In genomic region chr4:60403986-60404385, GRCh38 we compare ENCODE assay signal across 29 cellular contexts.
"Had no signal": no experiment of that assay in that cellular context is flagged by ENCODE, and none has a peak within 500 bp of the region (broad histone marks: within the 10 kb centered on the region; RNA-seq: fewer than 3 reads in every experiment).

No MANE protein-coding gene starts in this region.

- H3K27me3 ChIP-seq: ascending aorta, breast epithelium had no signal

- H3K4me3 Mint-ChIP-seq: activated CD8-positive, alpha-beta T cell treated with anti-CD3 and anti-CD28 coated beads, Interleukin-2, amount 10 ng/mL, durations not matched to agents 7 days and 5 days; activated naive CD4-positive, alpha-beta T cell treated with anti-CD3 and anti-CD28 coated beads, Interleukin-2, amount 50 U/mL, for 24 hours; activated naive CD8-positive, alpha-beta T cell treated with anti-CD3 and anti-CD28 coated beads, Interleukin-2, amount 10 ng/mL, durations not matched to agents 7 days and 5 days; activated T-cell treated with anti-CD3 and anti-CD28 coated beads, Interleukin-2, amount 50 U/mL, for 24 hours had no signal

- H3K4me1 Mint-ChIP-seq: activated naive CD4-positive, alpha-beta T cell treated with anti-CD3 and anti-CD28 coated beads, Interleukin-2, amount 50 U/mL, for 24 hours; activated naive CD8-positive, alpha-beta T cell treated with anti-CD3 and anti-CD28 coated beads, Interleukin-2, amount 10 ng/mL, durations not matched to agents 7 days and 5 days had no signal

- H3K27me3 Mint-ChIP-seq: activated naive CD4-positive, alpha-beta T cell treated with anti-CD3 and anti-CD28 coated beads, Interleukin-2, amount 50 U/mL, for 24 hours; activated naive CD8-positive, alpha-beta T cell treated with anti-CD3 and anti-CD28 coated beads, Interleukin-2, amount 10 ng/mL, durations not matched to agents 7 days and 5 days; activated T-cell treated with anti-CD3 and anti-CD28 coated beads, Interleukin-2, amount 50 U/mL, for 24 hours had no signal

- H3K36me3 ChIP-seq: ascending aorta, breast epithelium had no signal

- ATAC-seq: activated CD8-positive, alpha-beta T cell treated with anti-CD3 and anti-CD28 coated beads, Interleukin-2, amount 10 ng/mL, durations not matched to agents 7 days and 5 days had no signal

- DNase-seq: activated CD4-positive, alpha-beta T cell treated with anti-CD3 and anti-CD28 coated beads for 1 hour; activated CD4-positive, alpha-beta T cell treated with anti-CD3 and anti-CD28 coated beads for 48 hours; activated CD4-positive, alpha-beta T cell treated with anti-CD3 and anti-CD28 coated beads, Interleukin-2, amount 50 U/mL, for 48 hours; activated CD4-positive, CD25-positive, alpha-beta regulatory T cell; activated CD8-positive, alpha-beta T cell treated with anti-CD3 and anti-CD28 coated beads, Interleukin-2, amount 10 ng/mL, durations not matched to agents 7 days and 5 days; activated gamma-delta T cell; activated naive CD4-positive, alpha-beta T cell treated with Interleukin-2 at 50 U/mL for 16 hours; activated naive CD8-positive, alpha-beta T cell treated with anti-CD3 and anti-CD28 coated beads, Interleukin-2, amount 10 ng/mL, durations not matched to agents 7 days and 5 days; activated T-cell treated with anti-CD3 and anti-CD28 coated beads, Interleukin-2, amount 50 U/mL, for 24 hours; amygdala; Karpas-422; NCI-H1105; NCI-H1417 treated with DMSO at 0.1 percent for 48 hours; NCI-H187 treated with DMSO at 0.1 percent for 48 hours; NCI-H2081 treated with DMSO at 0.1 percent for 48 hours; NCI-H510A; NCI-H526; NCI-H748 treated with DMSO at 0.1 percent for 48 hours; NK-92 treated with Interleukin-12 subunit alpha and Interleukin-12 subunit beta, amount 100 ng/mL, for 24 hours; Right ventricle myocardium superior; SW 1271; T-helper 1 cell; T-helper 2 cell; T-helper 9 cell had no signal

- H3K27ac ChIP-seq: ascending aorta, breast epithelium, VCaP had no signal

- H3K27ac Mint-ChIP-seq: activated CD8-positive, alpha-beta T cell treated with anti-CD3 and anti-CD28 coated beads, Interleukin-2, amount 10 ng/mL, durations not matched to agents 7 days and 5 days; activated naive CD4-positive, alpha-beta T cell treated with anti-CD3 and anti-CD28 coated beads, Interleukin-2, amount 50 U/mL, for 24 hours; activated naive CD8-positive, alpha-beta T cell treated with anti-CD3 and anti-CD28 coated beads, Interleukin-2, amount 10 ng/mL, durations not matched to agents 7 days and 5 days; activated T-cell treated with anti-CD3 and anti-CD28 coated beads, Interleukin-2, amount 50 U/mL, for 24 hours; activated T-helper 2 cell treated with anti-CD3 and anti-CD28 coated beads, Interferon-gamma antibody, Interleukin-2, Interleukin-4, amounts not matched to agents 10 μg/mL and 5 μg/mL and 100 μg/mL, durations not matched to agents 14 hours and 24 hours and 36 hours had no signal

- H3K9me3 ChIP-seq: ascending aorta, breast epithelium had no signal

- H3K4me1 ChIP-seq: ascending aorta, breast epithelium had no signal

- H3K4me3 ChIP-seq: ascending aorta, breast epithelium had no signal

- H3K36me3 Mint-ChIP-seq: activated naive CD4-positive, alpha-beta T cell treated with anti-CD3 and anti-CD28 coated beads, Interleukin-2, amount 50 U/mL, for 24 hours; activated naive CD8-positive, alpha-beta T cell treated with anti-CD3 and anti-CD28 coated beads, Interleukin-2, amount 10 ng/mL, durations not matched to agents 7 days and 5 days had no signal
